ENCODE assay signal across 1 cellular context in genomic region chr16:89599902-89600301, GRCh38.
TF ChIP-seq lines count a peak whose summit lies in the region.

No MANE protein-coding gene starts in this region.

TF ChIP-seq in HepG2, 621 proteins besides CTCF, POLR2A, EP300 and RAD21:
- TF ChIP-seq NFIB (CRISPR knock-in tag; IDR thresholded peaks at IDR 0.05; ENCODE audit: borderline replicate concordance), result 0 out of 2 replicates have a peak, but pooled peaks have one; percentile 55
- no peak for TF ChIP-seq ZNF10 (CRISPR knock-in tag; IDR thresholded peaks at IDR 0.05; ENCODE audit: borderline replicate concordance, low read depth)
- no peak for TF ChIP-seq ZMYM2 (CRISPR knock-in tag; IDR thresholded peaks at IDR 0.05)
- TF ChIP-seq ZNF609 (CRISPR knock-in tag; IDR thresholded peaks at IDR 0.05; ENCODE audit: borderline replicate concordance), result peak; percentile 7; the same call in 1 of the 2 replicates
